ENCODE assay signal across 7 cellular contexts in genomic region chr2:196592331-196592911, GRCh38. TPM values are rescaled to one million over a fixed set of nuclear protein-coding genes. Genes with fewer than 3 reads are reported as not detected.
DNase-seq lines count a peak whose midpoint lies in the region; ATAC-seq and TF ChIP-seq lines count a peak whose summit lies in the region.

No MANE protein-coding gene starts in this region.

- CTCF ChIA-PET in HCT116 (lab: Charles Lee): no interaction called here

- POLR2A ChIA-PET in HCT116 (lab: Charles Lee): no interaction called here

- H3K4me1 ChIP-seq in HCT116 (ENCODE audit: control insufficient read depth in 1 of 2, insufficient read depth in 2 of 2, low read length in 2 of 2): peaks cover 6 to 20% of the 10 kb centered on the region in 2 experiments; a peak in 3 of 4 replicates

- ATAC-seq in HCT116 (peak; percentile 66), sciatic nerve (peak; percentile 25)

- H3K27ac ChIP-seq in HCT116 (ENCODE audit: low read depth, low read length) (peak overlapping the region; percentile 55), angular gyrus (ENCODE audit: low read depth, low read length) (peak overlapping the region; percentile 86)

- H3K9me3 ChIP-seq in HCT116 (ENCODE audit: control insufficient read depth in 1 of 2, insufficient read depth in 1 of 2, low read depth in 1 of 2, low read length in 2 of 2): no peaks in the 10 kb centered on the region

- no peaks in the 10 kb centered on the region for H3K9me2 ChIP-seq in HCT116 (ENCODE audit: insufficient read depth)

- H4K20me1 ChIP-seq in HCT116 (ENCODE audit: insufficient read depth): no peaks in the 10 kb centered on the region

- no peak for TF ChIP-seq POLR2A in HCT116 (IDR thresholded peaks at IDR 0.05; ENCODE audit: borderline replicate concordance, extremely low read depth, insufficient read depth, insufficient read length)

- TF ChIP-seq RAD21 in HCT116 (IDR thresholded peaks at IDR 0.05; ENCODE audit: low read depth): peak; percentile 22; the same call in 1 of the 2 replicates

- peak overlapping the region; percentile 54 for H3K4me3 ChIP-seq in GM12864 (ENCODE audit: low read depth, low read length)
- peak overlapping the region; percentile 56 to 68 for H3K4me3 ChIP-seq in HCT116 (replicated peaks in 1 of 2; ENCODE audit: low read depth in 1 of 2, low read length in 2 of 2)

- H3K36me3 ChIP-seq in HCT116 (ENCODE audit: control insufficient read depth in 1 of 2, insufficient read depth in 2 of 2, low read length in 2 of 2): no peaks in the 10 kb centered on the region

- TF ChIP-seq CTCF in GM12864 (IDR thresholded peaks at IDR 0.05; ENCODE audit: low read depth, low read length, missing control alignments): no peak
- TF ChIP-seq CTCF in HCT116 (IDR thresholded peaks at IDR 0.05 in 2 of 3, conservative IDR thresholded peaks at IDR 0.05 in 1 of 3; ENCODE audit: borderline replicate concordance in 1 of 3, insufficient read depth in 1 of 3, low read depth in 2 of 3, low read length in 2 of 3): peak; percentile 5 to 37 (median 23); a peak in 3 of 6 replicates

- intact Hi-C loops in HCT116 (cut with micrococcal nuclease) (no loop called here), sciatic nerve (cut with DNase I) (no loop called here)

- no peak for DNase-seq in GM12864 (ENCODE audit: low read depth)
- DNase-seq in HCT116 (ENCODE audit: low read depth, low spot score): no peak
- DNase-seq in NCI-H1694 treated with DMSO at 0.1 percent for 48 hours (lab: John Stamatoyannopoulos, UW): peak; percentile 69
- DNase-seq in hypothalamus (lab: John Stamatoyannopoulos, UW): peak in 33 of 51 donors; percentile 13 to 86 (median 49)
- DNase-seq in sciatic nerve (ENCODE audit: low spot score): no peak
- DNase-seq in GDM1 (lab: John Stamatoyannopoulos, UW): no peak

- H3K27me3 ChIP-seq in HCT116 (ENCODE audit: insufficient read depth, low read length): no peaks in the 10 kb centered on the region

- peak overlapping the region; percentile 1 for H2AFZ ChIP-seq in HCT116 (ENCODE audit: low read depth, low read length, poor library complexity, severe bottlenecking)

- H3K79me2 ChIP-seq in HCT116 (ENCODE audit: insufficient read depth, low read length): no peaks in the 10 kb centered on the region

- RAD21 ChIA-PET in HCT116 (lab: Charles Lee; ENCODE audit: low non-redundant PET in 1 of 2, low total read pairs in 2 of 2, uncharacterized antibody in 2 of 2, unreplicated experiment in 2 of 2): no interaction called here

- H3K9ac ChIP-seq in HCT116 (ENCODE audit: low read length): peak overlapping the region; percentile 66

- no TSS peak for BruUV-seq in HCT116 (replicated peaks; lab: Mats Ljungman, UMichigan)

- peak overlapping the region; percentile 92 for H3K4me2 ChIP-seq in HCT116 (ENCODE audit: low read length)

TF ChIP-seq in HCT116, 20 proteins besides CTCF, POLR2A, EP300 and RAD21:
- TF ChIP-seq YY1 (IDR thresholded peaks at IDR 0.05; ENCODE audit: extremely low read depth, insufficient replicate concordance, low read depth, low read length): no peak
- peak; percentile 27; the same call in 1 of the 2 replicates for TF ChIP-seq POLR2AphosphoS5 (IDR thresholded peaks at IDR 0.05; ENCODE audit: low read depth, low read length)
- 0 out of 2 replicates have a peak, but pooled peaks have one; percentile 19 for TF ChIP-seq SIN3A (IDR thresholded peaks at IDR 0.05; ENCODE audit: low read depth)

RNA-seq across cellular contexts. Expression of gene HECW2, which starts 0.9 kb away (rescaled TPM):
- total RNA-seq in HCT116 (2021; ENCODE audit: unreplicated experiment): 1.3 TPM
- 0.35 and 0.42 TPM in 2 replicates for polyA plus RNA-seq in HCT116 (2012)
- 11.5 TPM for total RNA-seq in sciatic nerve

RNA-seq across cellular contexts. Expression of gene CCDC150, which starts 47.1 kb away (rescaled TPM):
- total RNA-seq in HCT116 (2021; ENCODE audit: unreplicated experiment) (29.2 TPM), sciatic nerve (5.8 TPM)
- polyA plus RNA-seq in HCT116 (2012): 8.7 and 11.5 TPM in 2 replicates

Comparison
In these comparisons a context has a peak if more than half of its experiments do, and no peak if none do; other contexts are left out.
1. DNase-seq: peak in NCI-H1694 treated with DMSO at 0.1 percent for 48 hours (single experiment) and hypothalamus (33 of 51); none in GM12864 (single experiment), HCT116 (single experiment), sciatic nerve (single experiment) and GDM1 (single experiment).